Comparison of ENCODE assay signal across 29 cellular contexts in the genomic region with DNA sequence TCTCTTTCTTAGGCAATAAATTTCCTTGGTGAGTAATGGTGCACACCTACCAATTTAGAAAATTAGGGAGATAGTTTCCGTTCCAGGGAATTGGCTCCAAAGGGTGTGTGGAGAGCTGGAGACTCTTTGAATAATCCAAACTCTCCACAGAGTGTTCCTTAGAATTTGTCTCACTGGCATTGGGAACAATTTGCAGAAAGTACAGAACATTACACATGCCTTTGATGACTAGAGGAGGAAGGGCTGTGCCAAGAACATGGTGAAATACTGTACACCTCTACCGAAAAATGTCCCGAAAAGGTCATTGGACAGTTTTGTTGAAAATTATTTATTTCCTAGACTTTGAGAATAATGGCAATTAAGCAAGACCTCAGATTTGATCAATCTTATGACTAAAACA.
"Had no signal": no experiment of that assay in that cellular context is flagged by ENCODE, and none has a peak within 500 bp of the region (broad histone marks: within the 10 kb centered on the region; RNA-seq: fewer than 3 reads in every experiment).

No MANE protein-coding gene starts in this region.

- H3K9me3 ChIP-seq: lower lobe of right lung, ovary, psoas muscle, sigmoid colon, thyroid gland, vagina had no signal

- H3K27me3 Mint-ChIP-seq: memory B cell had no signal

- H3K27ac Mint-ChIP-seq: immature natural killer cell; memory B cell; natural killer cell; stimulated activated effector memory CD8-positive, alpha-beta T cell treated with anti-CD3 and anti-CD28 coated beads, Interleukin-12 subunit alpha, Interleukin-12 subunit beta, amount 100 ng/mL, for 72 hours had no signal

- H3K4me3 Mint-ChIP-seq: immature natural killer cell; memory B cell; natural killer cell; stimulated activated effector memory CD8-positive, alpha-beta T cell treated with anti-CD3 and anti-CD28 coated beads, Interleukin-12 subunit alpha, Interleukin-12 subunit beta, amount 100 ng/mL, for 72 hours had no signal

- H3K36me3 Mint-ChIP-seq: immature natural killer cell; memory B cell; natural killer cell; stimulated activated effector memory CD8-positive, alpha-beta T cell treated with anti-CD3 and anti-CD28 coated beads, Interleukin-12 subunit alpha, Interleukin-12 subunit beta, amount 100 ng/mL, for 72 hours had no signal

- H3K27me3 ChIP-seq: heart right ventricle, ovary, sigmoid colon, thyroid gland, vagina had no signal

- ATAC-seq: esophagus mucosa; left colon; left ventricle myocardium superior; lower lobe of right lung; natural killer cell; psoas muscle; stimulated activated effector memory CD8-positive, alpha-beta T cell treated with anti-CD3 and anti-CD28 coated beads, Interleukin-12 subunit alpha, Interleukin-12 subunit beta, amount 100 ng/mL, for 72 hours; stimulated activated naive CD8-positive, alpha-beta T cell treated with anti-CD3 and anti-CD28 coated beads, Interleukin-15, Interleukin-2, amounts not matched to agents 100 U/mL and 50 U/mL, for 24 hours had no signal

- H3K4me1 ChIP-seq: lower lobe of right lung, psoas muscle, sigmoid colon, thyroid gland had no signal

- DNase-seq: cortex of kidney; foreskin fibroblast; glutamatergic neuron; heart right ventricle; hippocampal formation; immature natural killer cell; islet precursor cell; kidney glomerular epithelial cell; left colon; left ventricle myocardium superior; lower lobe of right lung; natural killer cell; occipital lobe; ovary; posterior cingulate gyrus; psoas muscle; right cardiac atrium; sigmoid colon; stimulated activated CD4-positive, alpha-beta T cell treated with anti-CD3 and anti-CD28 coated beads, Interleukin-2, amount 100 ng/mL, for 24 hours; stimulated activated CD4-positive, alpha-beta T cell treated with anti-CD3 and anti-CD28 coated beads, Interleukin-4, amount 100 ng/mL, for 24 hours; stimulated activated naive CD8-positive, alpha-beta T cell treated with anti-CD3 and anti-CD28 coated beads, Interleukin-15, Interleukin-2, amounts not matched to agents 100 U/mL and 50 U/mL, for 24 hours; substantia nigra; thyroid gland; trophoblast cell had no signal

- H3K36me3 ChIP-seq: heart right ventricle, lower lobe of right lung, ovary, sigmoid colon, thyroid gland, vagina had no signal

- H3K4me3 ChIP-seq: heart right ventricle, lower lobe of right lung, ovary, psoas muscle, sigmoid colon, thyroid gland, vagina had no signal

- H3K4me1 Mint-ChIP-seq: immature natural killer cell; memory B cell; natural killer cell; stimulated activated effector memory CD8-positive, alpha-beta T cell treated with anti-CD3 and anti-CD28 coated beads, Interleukin-12 subunit alpha, Interleukin-12 subunit beta, amount 100 ng/mL, for 72 hours had no signal

- H3K27ac ChIP-seq: epithelial cell of prostate, heart right ventricle, lower lobe of right lung, ovary, psoas muscle, sigmoid colon, thyroid gland, vagina had no signal
